ENCODE assay signal across 8 cellular contexts in the genomic region with DNA sequence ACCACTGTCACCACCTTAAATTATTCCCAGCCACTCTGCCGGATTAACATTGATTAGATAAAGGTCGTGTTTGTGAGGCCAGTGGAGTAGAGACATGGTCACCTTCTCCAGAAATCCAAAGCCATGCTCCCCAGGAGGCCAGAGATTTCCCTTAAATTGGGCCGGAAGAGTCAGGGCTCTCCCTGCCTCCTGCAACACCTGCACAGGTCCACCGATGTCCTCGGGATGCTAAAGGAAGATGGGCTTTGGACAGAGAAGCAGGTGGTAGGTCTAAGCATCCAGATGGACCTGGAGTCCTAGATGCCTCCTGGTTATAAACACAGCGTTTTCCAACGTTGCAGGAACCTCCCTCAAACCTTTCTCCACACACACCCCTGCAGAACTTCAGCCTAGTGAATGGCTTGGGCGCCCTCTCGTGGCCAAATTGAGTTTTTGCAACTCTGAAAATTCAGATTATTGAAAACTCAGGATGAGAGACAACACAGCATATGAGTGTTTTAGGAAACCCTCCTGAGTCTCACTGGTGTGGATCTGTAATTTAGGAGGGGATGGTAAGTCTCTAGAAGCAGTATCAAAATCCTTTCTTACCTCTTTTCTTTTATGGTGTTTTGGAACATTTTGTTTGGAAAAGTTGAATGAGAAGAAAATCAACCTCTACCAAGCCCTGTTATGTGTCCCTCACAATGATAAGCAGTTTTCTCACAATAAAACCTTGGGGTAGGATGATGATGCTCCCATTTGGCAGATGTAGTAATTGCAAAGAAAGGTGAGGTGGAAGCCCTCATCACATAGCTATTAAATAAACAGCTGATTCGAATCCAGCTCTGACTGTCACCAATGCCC.
DNase-seq lines count a peak whose midpoint lies in the region; ATAC-seq and TF ChIP-seq lines count a peak whose summit lies in the region.

No MANE protein-coding gene starts in this region.

- peak; percentile 85 to 93 for TF ChIP-seq CTCF in Caco-2 (IDR thresholded peaks at IDR 0.05; ENCODE audit: insufficient read depth in 1 of 2, low read depth in 1 of 2, low read length in 1 of 2, severe bottlenecking in 1 of 2, unreplicated experiment in 1 of 2)
- TF ChIP-seq CTCF in mesothelial cell of epicardium (IDR thresholded peaks at IDR 0.05; ENCODE audit: unreplicated experiment), result peak; percentile 96

- H3K4me3 Mint-ChIP-seq in Caco-2 (ENCODE audit: unreplicated experiment) (no peak overlapping the region), mesothelial cell of epicardium (no peak overlapping the region)

- ATAC-seq in HG02759 (IDR thresholded peaks at IDR 0.05; ENCODE audit: unreplicated experiment) (peak; percentile 63), HG03135 (IDR thresholded peaks at IDR 0.05; ENCODE audit: unreplicated experiment) (no peak)

- H3K9me3 Mint-ChIP-seq in Caco-2 (ENCODE audit: unreplicated experiment) (no peaks in the 10 kb centered on the region), mesothelial cell of epicardium (no peaks in the 10 kb centered on the region)

- peaks cover 7% of the 10 kb centered on the region for H3K4me1 Mint-ChIP-seq in Caco-2 (ENCODE audit: low read depth, unreplicated experiment)
- no peaks in the 10 kb centered on the region for H3K4me1 Mint-ChIP-seq in mesothelial cell of epicardium

- H3K27me3 Mint-ChIP-seq in Caco-2 (ENCODE audit: insufficient read depth, unreplicated experiment), result no peaks in the 10 kb centered on the region
- H3K27me3 Mint-ChIP-seq in mesothelial cell of epicardium (ENCODE audit: low read depth), result peaks cover 17% of the 10 kb centered on the region

- POLR2A ChIA-PET in Caco-2 (lab: Charles Lee), result no interaction called here

- peaks cover 4% of the 10 kb centered on the region for H3K4me1 ChIP-seq in Caco-2
- H3K4me1 ChIP-seq in effector memory CD4-positive, alpha-beta T cell (ENCODE audit: control insufficient read depth, insufficient read depth, low read length, poor library complexity, severe bottlenecking), result peaks cover 12% of the 10 kb centered on the region

- no peak overlapping the region for H3K4me3 ChIP-seq in Caco-2 (ENCODE audit: low read depth, low read length)
- H3K4me3 ChIP-seq in effector memory CD4-positive, alpha-beta T cell (ENCODE audit: insufficient read depth, low read depth, low read length, poor library complexity, severe bottlenecking), result peak overlapping the region; percentile 19

- intact Hi-C loops in Caco-2 (cut with micrococcal nuclease; ENCODE audit: unreplicated experiment), result loop anchor here (1.0 to 2.0 kb wide), 6 partner anchors 101 to 477 kb away; no protein-coding TSS in a partner anchor

- no peak overlapping the region for H3K27ac ChIP-seq in effector memory CD4-positive, alpha-beta T cell (ENCODE audit: insufficient read depth, low read length, poor library complexity, severe bottlenecking)

- no TSS peak for BruUV-seq in Caco-2 (replicated peaks; lab: Mats Ljungman, UMichigan)

- CTCF ChIA-PET in Caco-2 (lab: Charles Lee), result no interaction called here

- no peaks in the 10 kb centered on the region for H3K9me3 ChIP-seq in Caco-2
- no peaks in the 10 kb centered on the region for H3K9me3 ChIP-seq in effector memory CD4-positive, alpha-beta T cell (ENCODE audit: control insufficient read depth, low read length)

- no peaks in the 10 kb centered on the region for H3K27me3 ChIP-seq in Caco-2 (replicated peaks; ENCODE audit: control insufficient read depth, insufficient read depth, low read length)
- H3K27me3 ChIP-seq in effector memory CD4-positive, alpha-beta T cell (replicated peaks; ENCODE audit: control insufficient read depth, insufficient read depth, low read length, poor library complexity, severe bottlenecking), result no peaks in the 10 kb centered on the region

- H3K36me3 Mint-ChIP-seq in Caco-2 (ENCODE audit: insufficient read depth, unreplicated experiment), result peaks cover under 1% of the 10 kb centered on the region
- H3K36me3 Mint-ChIP-seq in mesothelial cell of epicardium, result no peaks in the 10 kb centered on the region

- H3K36me3 ChIP-seq in Caco-2 (ENCODE audit: control insufficient read depth, insufficient read depth, low read length), result no peaks in the 10 kb centered on the region
- no peaks in the 10 kb centered on the region for H3K36me3 ChIP-seq in effector memory CD4-positive, alpha-beta T cell (ENCODE audit: control insufficient read depth, insufficient read depth, low read length)

- H3K27ac Mint-ChIP-seq in Caco-2 (ENCODE audit: unreplicated experiment) (no peak overlapping the region), mesothelial cell of epicardium (no peak overlapping the region)

- DNase-seq in Caco-2 (peak; percentile 59 to 70), NCI-H774 (lab: John Stamatoyannopoulos, UW) (peak; percentile 59), mesothelial cell of epicardium (ENCODE audit: low spot score in 2 of 2, unreplicated experiment in 2 of 2) (peak; percentile 46 to 79)
- DNase-seq in activated CD8-positive, alpha-beta memory T cell treated with anti-CD3 and anti-CD28 coated beads for 24 hours, result peak; percentile 86
- peak; percentile 23 to 65 (median 46) for DNase-seq in effector memory CD4-positive, alpha-beta T cell
- DNase-seq in stimulated activated CD8-positive, alpha-beta memory T cell treated with anti-CD3 and anti-CD28 coated beads, Interleukin-2, amount 100 ng/mL, for 48 hours (ENCODE audit: low read depth in 2 of 2), result peak; percentile 44 to 46
